ENCODE assay signal across 8 cellular contexts in genomic region chr1:32249831-32250525, GRCh38. TPM values are rescaled to one million over a fixed set of nuclear protein-coding genes. Genes with fewer than 3 reads are reported as not detected.
DNase-seq lines count a peak whose midpoint lies in the region; ATAC-seq and TF ChIP-seq lines count a peak whose summit lies in the region.

No MANE protein-coding gene starts in this region.

- no peak overlapping the region for H3K18ac ChIP-seq in mesendoderm (ENCODE audit: low read length)

- peak; percentile 37 for DNase-seq in SK-N-DZ (ENCODE audit: low spot score)
- DNase-seq in activated naive CD8-positive, alpha-beta T cell treated with anti-CD3 and anti-CD28 coated beads for 36 hours, result peak; percentile 82
- DNase-seq in mesendoderm, result no peak
- peak; percentile 74 to 87 for DNase-seq in stimulated activated naive CD8-positive, alpha-beta T cell treated with anti-CD3 and anti-CD28 coated beads, Interleukin-15, amount 100 ng/mL, for 72 hours
- no peak for DNase-seq in DMS79 treated with DMSO at 0.1 percent for 48 hours (lab: John Stamatoyannopoulos, UW)
- DNase-seq in HEK293T (ENCODE audit: extremely low spot score), result no peak

- peak overlapping the region; percentile 28 for H3K56ac ChIP-seq in mesendoderm (ENCODE audit: low read length)

- no CpG with 5 or more reads among the region's 9 CpGs for WGBS in mesendoderm (ENCODE audit: extremely low coverage, insufficient coverage, low lambda C conversion rate)

- no peaks in the 10 kb centered on the region for H3K79me2 ChIP-seq in mesendoderm (ENCODE audit: control insufficient read depth, insufficient read depth, low read length)

- no peak overlapping the region for H3K4ac ChIP-seq in mesendoderm (ENCODE audit: low read depth, low read length)

- H3K27me3 ChIP-seq in mesendoderm (ENCODE audit: insufficient read depth, low read length, poor library complexity), result no peaks in the 10 kb centered on the region

- H3K27ac Mint-ChIP-seq in activated naive CD8-positive, alpha-beta T cell treated with anti-CD3 and anti-CD28 coated beads for 36 hours, result peak overlapping the region; percentile 92
- H3K27ac Mint-ChIP-seq in stimulated activated naive CD8-positive, alpha-beta T cell treated with anti-CD3 and anti-CD28 coated beads, Interleukin-15, amount 100 ng/mL, for 72 hours, result peak overlapping the region; percentile 97 to 98

- no peak overlapping the region for H2BK120ac ChIP-seq in mesendoderm (ENCODE audit: low read depth, low read length)

- H2BK5ac ChIP-seq in mesendoderm (ENCODE audit: low read length), result no peak overlapping the region

- H3K9me3 Mint-ChIP-seq in activated naive CD8-positive, alpha-beta T cell treated with anti-CD3 and anti-CD28 coated beads for 36 hours, result no peaks in the 10 kb centered on the region
- no peaks in the 10 kb centered on the region for H3K9me3 Mint-ChIP-seq in stimulated activated naive CD8-positive, alpha-beta T cell treated with anti-CD3 and anti-CD28 coated beads, Interleukin-15, amount 100 ng/mL, for 72 hours

- H3K4me3 ChIP-seq in mesendoderm (ENCODE audit: low read length), result no peak overlapping the region

- H3K79me1 ChIP-seq in mesendoderm (ENCODE audit: low read length), result no peaks in the 10 kb centered on the region

- H3K36me3 ChIP-seq in mesendoderm (ENCODE audit: control insufficient read depth, insufficient read depth, low read length), result no peaks in the 10 kb centered on the region

- ATAC-seq in GM18508 (IDR thresholded peaks at IDR 0.05; ENCODE audit: insufficient read depth, unreplicated experiment), result peak; percentile 36
- peak; percentile 62 for ATAC-seq in HG02884 (IDR thresholded peaks at IDR 0.05; ENCODE audit: unreplicated experiment)
- ATAC-seq in stimulated activated naive CD8-positive, alpha-beta T cell treated with anti-CD3 and anti-CD28 coated beads, Interleukin-15, amount 100 ng/mL, for 72 hours, result peak; percentile 82

- no peak overlapping the region for H3K9ac ChIP-seq in mesendoderm (ENCODE audit: low read length)

- no peak overlapping the region for H4K5ac ChIP-seq in mesendoderm (ENCODE audit: low read length)

- peaks cover 56% of the 10 kb centered on the region for H3K4me1 Mint-ChIP-seq in activated naive CD8-positive, alpha-beta T cell treated with anti-CD3 and anti-CD28 coated beads for 36 hours
- peaks cover 72% of the 10 kb centered on the region for H3K4me1 Mint-ChIP-seq in stimulated activated naive CD8-positive, alpha-beta T cell treated with anti-CD3 and anti-CD28 coated beads, Interleukin-15, amount 100 ng/mL, for 72 hours

- CTCF ChIA-PET in HEK293T (lab: Yijun Ruan, JAX), result no interaction called here

- H3K23ac ChIP-seq in mesendoderm (ENCODE audit: low read length), result no peak overlapping the region

- H3K4me2 ChIP-seq in mesendoderm (ENCODE audit: low read length), result no peak overlapping the region

- no peak overlapping the region for H2AK5ac ChIP-seq in mesendoderm (ENCODE audit: low read length)

- peaks cover 35% of the 10 kb centered on the region for H3K36me3 Mint-ChIP-seq in activated naive CD8-positive, alpha-beta T cell treated with anti-CD3 and anti-CD28 coated beads for 36 hours

- peaks cover 1% of the 10 kb centered on the region for H3K4me1 ChIP-seq in mesendoderm (ENCODE audit: control insufficient read depth, low read depth, low read length)

- H3K4me3 Mint-ChIP-seq in activated naive CD8-positive, alpha-beta T cell treated with anti-CD3 and anti-CD28 coated beads for 36 hours, result peak overlapping the region; percentile 97
- H3K4me3 Mint-ChIP-seq in stimulated activated naive CD8-positive, alpha-beta T cell treated with anti-CD3 and anti-CD28 coated beads, Interleukin-15, amount 100 ng/mL, for 72 hours, result peak overlapping the region; percentile 98

- POLR2A ChIA-PET in HEK293T (lab: Yijun Ruan, JAX), result interaction anchor here (1.1 kb wide), 1 partner anchor 34 kb away, joined by 3 read pairs; no protein-coding TSS in a partner anchor

- H3K27me3 Mint-ChIP-seq in activated naive CD8-positive, alpha-beta T cell treated with anti-CD3 and anti-CD28 coated beads for 36 hours, result no peaks in the 10 kb centered on the region
- H3K27me3 Mint-ChIP-seq in stimulated activated naive CD8-positive, alpha-beta T cell treated with anti-CD3 and anti-CD28 coated beads, Interleukin-15, amount 100 ng/mL, for 72 hours, result no peaks in the 10 kb centered on the region

- no peak overlapping the region for H4K8ac ChIP-seq in mesendoderm (ENCODE audit: low read depth, low read length)

- no peak overlapping the region for H2BK15ac ChIP-seq in mesendoderm (replicated peaks; ENCODE audit: low read depth)

- no peak overlapping the region for H3K27ac ChIP-seq in mesendoderm (ENCODE audit: low read depth, low read length)

TF ChIP-seq in HEK293T, 16 proteins besides CTCF, POLR2A, EP300 and RAD21:
- TF ChIP-seq PKNOX1 (IDR thresholded peaks at IDR 0.05) (no peak), SP1 (IDR thresholded peaks at IDR 0.05) (no peak), HDGF (IDR thresholded peaks at IDR 0.05; ENCODE audit: borderline replicate concordance) (no peak), FOXK2 (IDR thresholded peaks at IDR 0.05) (no peak), TARDBP (IDR thresholded peaks at IDR 0.05) (no peak), SUZ12 (IDR thresholded peaks at IDR 0.05) (no peak), ZNF384 (IDR thresholded peaks at IDR 0.05) (no peak), NFRKB (IDR thresholded peaks at IDR 0.05) (no peak), BHLHE40 (IDR thresholded peaks at IDR 0.05; ENCODE audit: borderline replicate concordance) (no peak), LEF1 (IDR thresholded peaks at IDR 0.05; ENCODE audit: borderline replicate concordance) (no peak), FOXM1 (IDR thresholded peaks at IDR 0.05; ENCODE audit: borderline replicate concordance) (no peak), FOXA1 (IDR thresholded peaks at IDR 0.05) (no peak), ARNT (IDR thresholded peaks at IDR 0.05) (no peak), L3MBTL2 (conservative IDR thresholded peaks at IDR 0.05) (no peak), ELF4 (IDR thresholded peaks at IDR 0.05) (no peak)

RNA-seq across cellular contexts. Expression of gene LCK, which starts 1.1 kb away (rescaled TPM):
- polyA plus RNA-seq in SK-N-DZ (2014; cell fraction: cytosol; rRNA removed), result 0.61 TPM in 1 of 2 replicates, not detected in the other
- 0.99 and 1.2 TPM in 2 replicates for polyA plus RNA-seq in SK-N-DZ (2014; cell fraction: nucleus; rRNA removed)
- 100 to 1,000 TPM; 285 to 286 TPM for total RNA-seq in activated naive CD8-positive, alpha-beta T cell treated with anti-CD3 and anti-CD28 coated beads for 36 hours
- polyA plus RNA-seq in mesendoderm (2013, experiment 1 of 2), result 19.6 TPM
- polyA plus RNA-seq in mesendoderm (2013, experiment 2 of 2), result 20.3 TPM

RNA-seq across cellular contexts. Expression of gene FAM167B, which starts 3.0 kb away (rescaled TPM):
- 0.70 TPM in 1 of 2 replicates, not detected in the other for polyA plus RNA-seq in SK-N-DZ (2014; cell fraction: cytosol; rRNA removed)
- 0.18 TPM in 1 of 2 replicates, not detected in the other for polyA plus RNA-seq in SK-N-DZ (2014; cell fraction: nucleus; rRNA removed)
- under 1 TPM in 1 of 2 experiments, not detected in 1; 0.32 TPM for total RNA-seq in activated naive CD8-positive, alpha-beta T cell treated with anti-CD3 and anti-CD28 coated beads for 36 hours
- 0.65 TPM for polyA plus RNA-seq in mesendoderm (2013, experiment 1 of 2)
- 0.62 TPM for polyA plus RNA-seq in mesendoderm (2013, experiment 2 of 2)

RNA-seq across cellular contexts. Expression of gene EIF3I, which starts 27.8 kb away (rescaled TPM):
- 277 and 292 TPM in 2 replicates for polyA plus RNA-seq in SK-N-DZ (2014; cell fraction: cytosol; rRNA removed)
- 42.4 and 53.0 TPM in 2 replicates for polyA plus RNA-seq in SK-N-DZ (2014; cell fraction: nucleus; rRNA removed)
- 100 to 1,000 TPM; 366 to 389 TPM for total RNA-seq in activated naive CD8-positive, alpha-beta T cell treated with anti-CD3 and anti-CD28 coated beads for 36 hours
- polyA plus RNA-seq in mesendoderm (2013, experiment 1 of 2), result 199 TPM
- 201 TPM for polyA plus RNA-seq in mesendoderm (2013, experiment 2 of 2)

RNA-seq across cellular contexts. Expression of gene TMEM234, which starts 27.8 kb away (rescaled TPM):
- polyA plus RNA-seq in SK-N-DZ (2014; cell fraction: cytosol; rRNA removed), result 1.9 and 4.3 TPM in 2 replicates
- 12.7 and 14.0 TPM in 2 replicates for polyA plus RNA-seq in SK-N-DZ (2014; cell fraction: nucleus; rRNA removed)
- total RNA-seq in activated naive CD8-positive, alpha-beta T cell treated with anti-CD3 and anti-CD28 coated beads for 36 hours, result 1 to 10 TPM; 5.7 to 6.5 TPM
- 7.2 TPM for polyA plus RNA-seq in mesendoderm (2013, experiment 1 of 2)
- polyA plus RNA-seq in mesendoderm (2013, experiment 2 of 2), result 7.4 TPM

RNA-seq across cellular contexts. Expression of gene DCDC2B, which starts 41.1 kb away (rescaled TPM):
- polyA plus RNA-seq in SK-N-DZ (2014; cell fraction: cytosol; rRNA removed), result not detected in 2 replicates
- polyA plus RNA-seq in SK-N-DZ (2014; cell fraction: nucleus; rRNA removed), result 0.71 TPM in 1 of 2 replicates, not detected in the other
- total RNA-seq in activated naive CD8-positive, alpha-beta T cell treated with anti-CD3 and anti-CD28 coated beads for 36 hours, result not detected
- not detected for polyA plus RNA-seq in mesendoderm (2013, experiment 1 of 2)
- not detected for polyA plus RNA-seq in mesendoderm (2013, experiment 2 of 2)

Comparison
In these comparisons a context has a peak if more than half of its experiments do, and no peak if none do; other contexts are left out.
1. DNase-seq: peak in SK-N-DZ (single experiment), activated naive CD8-positive, alpha-beta T cell treated with anti-CD3 and anti-CD28 coated beads for 36 hours (single experiment) and stimulated activated naive CD8-positive, alpha-beta T cell treated with anti-CD3 and anti-CD28 coated beads, Interleukin-15, amount 100 ng/mL, for 72 hours (2 of 2); none in mesendoderm (single experiment), DMS79 treated with DMSO at 0.1 percent for 48 hours (single experiment) and HEK293T (single experiment).
2. Peak in every context shown above with its lines, with median percentiles within 50 percentile points of each other: ATAC-seq.